ENCODE assay signal across 25 cellular contexts in the genomic region with DNA sequence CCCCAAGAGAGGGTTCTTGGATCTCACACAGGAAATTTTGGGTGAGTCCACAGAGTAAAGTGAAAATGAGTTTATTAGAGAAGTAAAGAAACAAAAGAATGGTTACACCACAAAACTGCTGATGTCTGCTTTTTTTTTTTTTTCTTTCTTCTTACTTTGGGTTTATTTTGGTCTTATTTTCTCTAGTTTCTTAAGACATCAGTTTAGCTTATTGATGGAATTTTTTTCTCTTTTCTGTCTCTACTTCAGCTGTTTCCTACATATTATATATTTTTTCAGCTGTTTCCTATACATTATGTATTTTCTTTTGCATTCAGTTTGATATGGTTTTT.
DNase-seq lines count a peak whose midpoint lies in the region; ATAC-seq, FAIRE-seq and TF ChIP-seq lines count a peak whose summit lies in the region.
"Had no signal": no experiment of that assay in that cellular context is flagged by ENCODE, and none has a peak within 500 bp of the region (broad histone marks: within the 10 kb centered on the region; RNA-seq: fewer than 3 reads in every experiment).

No MANE protein-coding gene starts in this region.

- CTCF ChIA-PET in mammary epithelial cell (lab: Charles Lee; ENCODE audit: low non-redundant PET) (interaction anchor here (0.6 kb wide), 1 partner anchor 208 kb away, joined by 4 read pairs; no protein-coding TSS in a partner anchor), MCF 10A (lab: Yijun Ruan, JAX) (no interaction called here)
- CTCF ChIA-PET in CD4-positive, alpha-beta T cell (lab: Charles Lee): no interaction called here

- no peaks in the 10 kb centered on the region for H3K9me2 ChIP-seq in hepatocyte (replicated peaks; ENCODE audit: insufficient read depth)

- no peak for FAIRE-seq in astrocyte (lab: Jason Lieb, UNC)
- FAIRE-seq: kidney had no signal

- no peaks in the 10 kb centered on the region for H3K36me3 ChIP-seq in mammary epithelial cell (ENCODE audit: insufficient read depth, low read length)
- H3K36me3 ChIP-seq in astrocyte (ENCODE audit: insufficient read depth, low read length): no peaks in the 10 kb centered on the region
- H3K36me3 ChIP-seq in hepatocyte (replicated peaks; ENCODE audit: insufficient read depth, low read depth): no peaks in the 10 kb centered on the region

- H3K9me3 ChIP-seq in mammary epithelial cell (replicated peaks; ENCODE audit: insufficient read depth, low read length) (no peaks in the 10 kb centered on the region), astrocyte (ENCODE audit: insufficient read depth, low read depth, low read length) (no peaks in the 10 kb centered on the region), hepatocyte (ENCODE audit: low read depth) (no peaks in the 10 kb centered on the region)
- H3K9me3 ChIP-seq in CD4-positive, alpha-beta T cell (ENCODE audit: control insufficient read depth, low read length): no peaks in the 10 kb centered on the region

- DNase-seq in mammary epithelial cell: no peak
- no peak for DNase-seq in MCF 10A (ENCODE audit: unreplicated experiment)
- no peak for DNase-seq in astrocyte (ENCODE audit: low read depth)
- no peak for DNase-seq in hepatocyte (ENCODE audit: low spot score)
- DNase-seq in SIG-M5 (lab: John Stamatoyannopoulos, UW): no peak
- no peak for DNase-seq in CD4-positive, alpha-beta T cell
- DNase-seq in COLO829 (ENCODE audit: low spot score): no peak
- DNase-seq in GM19238 (ENCODE audit: insufficient read length, low spot score): no peak
- DNase-seq: 8988T; activated CD4-positive, alpha-beta T cell treated with anti-CD3 and anti-CD28 coated beads for 48 hours; activated CD8-positive, alpha-beta memory T cell treated with anti-CD3 and anti-CD28 coated beads for 24 hours; activated effector memory CD4-positive, alpha-beta T cell treated with anti-CD3 and anti-CD28 coated beads, Interleukin-2, amount 50 U/mL, for 16 hours; activated T-cell treated with anti-CD3 and anti-CD28 coated beads, Interleukin-2, amount 50 U/mL, for 1 hour; AML-193; CD8-positive, alpha-beta memory T cell; dorsolateral prefrontal cortex; glutamatergic neuron; kidney; NCI-H146; NCI-H446 treated with DMSO at 0.1 percent for 48 hours; NCI-H82; right cardiac atrium; stimulated activated CD4-positive, alpha-beta T cell treated with anti-CD3 and anti-CD28 coated beads, Interleukin-4, amount 100 ng/mL, for 24 hours had no signal

- H3K36me3 Mint-ChIP-seq in MCF 10A (ENCODE audit: insufficient read depth, unreplicated experiment) (peaks cover 9% of the 10 kb centered on the region), astrocyte (ENCODE audit: low read depth, unreplicated experiment) (peaks cover 22% of the 10 kb centered on the region)
- peaks cover 56% of the 10 kb centered on the region for H3K36me3 Mint-ChIP-seq in CD4-positive, alpha-beta T cell (ENCODE audit: low read depth)

- H3K27ac Mint-ChIP-seq in MCF 10A (ENCODE audit: low read depth, unreplicated experiment) (no peak overlapping the region), astrocyte (ENCODE audit: unreplicated experiment) (peak overlapping the region; percentile 90)
- no peak overlapping the region for H3K27ac Mint-ChIP-seq in CD4-positive, alpha-beta T cell
- H3K27ac Mint-ChIP-seq: stimulated activated effector memory CD8-positive, alpha-beta T cell treated with anti-CD3 and anti-CD28 coated beads, Interleukin-12 subunit alpha, Interleukin-12 subunit beta, amount 100 ng/mL, for 72 hours; T-helper 2 cell treated with Interferon-gamma antibody and Interleukin-4, amounts not matched to agents 5 μg/mL and 100 μg/mL, for 36 hours had no signal

- no TSS peak for BruUV-seq in mammary epithelial cell (replicated peaks; lab: Mats Ljungman, UMichigan)
- no TSS peak for BruUV-seq in MCF 10A (replicated peaks; lab: Mats Ljungman, UMichigan)

- peak overlapping the region; percentile 31 for H2AFZ ChIP-seq in mammary epithelial cell (ENCODE audit: low read depth, low read length)
- H2AFZ ChIP-seq in astrocyte (ENCODE audit: low read depth, low read length): no peak overlapping the region
- H2AFZ ChIP-seq in hepatocyte: no peak overlapping the region

- H3K27ac ChIP-seq in mammary epithelial cell (ENCODE audit: insufficient read depth, low read depth, low read length) (peak overlapping the region; percentile 50), astrocyte (ENCODE audit: low read depth, low read length) (peak overlapping the region; percentile 78), hepatocyte (peak overlapping the region; percentile 54)
- no peak overlapping the region for H3K27ac ChIP-seq in CD4-positive, alpha-beta T cell (ENCODE audit: low read depth, low read length)

- POLR2A ChIA-PET in MCF 10A (lab: Yijun Ruan, JAX): no interaction called here
- POLR2A ChIA-PET in CD4-positive, alpha-beta T cell (lab: Charles Lee): no interaction called here

- intact Hi-C loops in mammary epithelial cell (cut with micrococcal nuclease) (loop anchor here (1.0 kb wide), 1 partner anchor 32 kb away; no protein-coding TSS in a partner anchor), MCF 10A (cut with micrococcal nuclease) (no loop called here)
- intact Hi-C loops in CD4-positive, alpha-beta T cell (cut with DNase I, micrococcal nuclease): no loop called here

- H3K27me3 ChIP-seq in mammary epithelial cell (ENCODE audit: insufficient read depth, low read length) (no peaks in the 10 kb centered on the region), astrocyte (ENCODE audit: insufficient read depth, low read length) (no peaks in the 10 kb centered on the region), hepatocyte (no peaks in the 10 kb centered on the region)
- H3K27me3 ChIP-seq in CD4-positive, alpha-beta T cell (ENCODE audit: control insufficient read depth, insufficient read depth, low read length): no peaks in the 10 kb centered on the region
- H3K27me3 ChIP-seq: dorsolateral prefrontal cortex had no signal

- dilution Hi-C loops in mammary epithelial cell (cut with HindIII; ENCODE audit: low sequenced_read_pairs): loop anchor here (5.0 kb wide), 1 partner anchor 68 kb away; no protein-coding TSS in a partner anchor

- H3K9me3 Mint-ChIP-seq in MCF 10A (ENCODE audit: unreplicated experiment): no peaks in the 10 kb centered on the region
- H3K9me3 Mint-ChIP-seq in astrocyte (ENCODE audit: unreplicated experiment): peaks cover 10% of the 10 kb centered on the region
- H3K9me3 Mint-ChIP-seq in CD4-positive, alpha-beta T cell: no peaks in the 10 kb centered on the region
- H3K9me3 Mint-ChIP-seq: CD8-positive, alpha-beta memory T cell; stimulated activated effector memory CD8-positive, alpha-beta T cell treated with anti-CD3 and anti-CD28 coated beads, Interleukin-12 subunit alpha, Interleukin-12 subunit beta, amount 100 ng/mL, for 72 hours; T-helper 2 cell treated with Interferon-gamma antibody and Interleukin-4, amounts not matched to agents 5 μg/mL and 100 μg/mL, for 36 hours had no signal

- H3K4me3 Mint-ChIP-seq in MCF 10A (ENCODE audit: unreplicated experiment) (no peak overlapping the region), astrocyte (ENCODE audit: unreplicated experiment) (peak overlapping the region; percentile 1)
- no peak overlapping the region for H3K4me3 Mint-ChIP-seq in CD4-positive, alpha-beta T cell
- H3K4me3 Mint-ChIP-seq: CD8-positive, alpha-beta memory T cell; stimulated activated effector memory CD8-positive, alpha-beta T cell treated with anti-CD3 and anti-CD28 coated beads, Interleukin-12 subunit alpha, Interleukin-12 subunit beta, amount 100 ng/mL, for 72 hours; T-helper 2 cell treated with Interferon-gamma antibody and Interleukin-4, amounts not matched to agents 5 μg/mL and 100 μg/mL, for 36 hours had no signal

- H3K4me1 ChIP-seq in mammary epithelial cell (ENCODE audit: insufficient read depth, low read length): peaks cover 23% of the 10 kb centered on the region
- H3K4me1 ChIP-seq in astrocyte (ENCODE audit: insufficient read depth, low read length): peaks cover 15% of the 10 kb centered on the region
- H3K4me1 ChIP-seq in hepatocyte (ENCODE audit: insufficient read depth): no peaks in the 10 kb centered on the region

- TF ChIP-seq CTCF in mammary epithelial cell (conservative IDR thresholded peaks at IDR 0.05 in 1 of 2, IDR thresholded peaks at IDR 0.05 in 1 of 2; ENCODE audit: extremely low read depth in 1 of 2, insufficient read depth in 1 of 2, low read depth in 1 of 2, low read length in 2 of 2) (no peak), MCF 10A (IDR thresholded peaks at IDR 0.05; ENCODE audit: unreplicated experiment) (no peak), astrocyte (IDR thresholded peaks at IDR 0.05; ENCODE audit: insufficient read depth, low read depth, low read length) (no peak), hepatocyte (IDR thresholded peaks at IDR 0.05; ENCODE audit: poor library complexity) (no peak)
- no peak for TF ChIP-seq CTCF in CD4-positive, alpha-beta T cell (IDR thresholded peaks at IDR 0.05)

- in situ Hi-C loops in mammary epithelial cell (cut with MboI; ENCODE audit: low sequenced_read_pairs in 2 of 2): no loop called here

- peaks cover 24% of the 10 kb centered on the region for H3K4me1 Mint-ChIP-seq in MCF 10A (ENCODE audit: insufficient read depth, unreplicated experiment)
- H3K4me1 Mint-ChIP-seq in astrocyte (ENCODE audit: low read depth, unreplicated experiment): peaks cover 32% of the 10 kb centered on the region
- H3K4me1 Mint-ChIP-seq in CD4-positive, alpha-beta T cell (ENCODE audit: low read depth): peaks cover 49% of the 10 kb centered on the region

- H3K4me2 ChIP-seq in mammary epithelial cell (ENCODE audit: insufficient read depth, low read depth, low read length) (peak overlapping the region; percentile 78), astrocyte (ENCODE audit: low read length) (peak overlapping the region; percentile 64), hepatocyte (no peak overlapping the region)

- no peaks in the 10 kb centered on the region for H4K20me1 ChIP-seq in mammary epithelial cell (ENCODE audit: insufficient read depth, low read length)
- peaks cover 1% of the 10 kb centered on the region for H4K20me1 ChIP-seq in astrocyte (ENCODE audit: insufficient read depth, low read length)
- H4K20me1 ChIP-seq in hepatocyte (ENCODE audit: insufficient read depth, poor library complexity, severe bottlenecking): no peaks in the 10 kb centered on the region

- no peak overlapping the region for H3K9ac ChIP-seq in mammary epithelial cell (ENCODE audit: insufficient read depth, low read length)
- peak overlapping the region; percentile 21 for H3K9ac ChIP-seq in astrocyte (ENCODE audit: low read length)

- ATAC-seq in CD4-positive, alpha-beta T cell (ENCODE audit: poor library complexity): no peak
- ATAC-seq: stimulated activated effector memory CD8-positive, alpha-beta T cell treated with anti-CD3 and anti-CD28 coated beads, Interleukin-12 subunit alpha, Interleukin-12 subunit beta, amount 100 ng/mL, for 72 hours had no signal

- peak overlapping the region in 2 of 3 experiments; percentile 2 to 21 for H3K4me3 ChIP-seq in mammary epithelial cell (replicated peaks in 1 of 3; ENCODE audit: insufficient read depth in 1 of 3, low read depth in 2 of 3, low read length in 3 of 3)
- peak overlapping the region; percentile 3 for H3K4me3 ChIP-seq in astrocyte (ENCODE audit: insufficient read depth, low read depth, low read length)
- H3K4me3 ChIP-seq in hepatocyte: no peak overlapping the region
- H3K4me3 ChIP-seq: dorsolateral prefrontal cortex had no signal

- H3K79me2 ChIP-seq in mammary epithelial cell (ENCODE audit: insufficient read depth, low read length) (peaks cover 21% of the 10 kb centered on the region), astrocyte (ENCODE audit: insufficient read depth, low read length) (peaks cover 16% of the 10 kb centered on the region), hepatocyte (no peaks in the 10 kb centered on the region)

- H3K27me3 Mint-ChIP-seq in MCF 10A (ENCODE audit: insufficient read depth, unreplicated experiment) (no peaks in the 10 kb centered on the region), astrocyte (ENCODE audit: low read depth, unreplicated experiment) (no peaks in the 10 kb centered on the region)
- no peaks in the 10 kb centered on the region for H3K27me3 Mint-ChIP-seq in CD4-positive, alpha-beta T cell
- H3K27me3 Mint-ChIP-seq: CD8-positive, alpha-beta memory T cell had no signal
